In the genomic region with DNA sequence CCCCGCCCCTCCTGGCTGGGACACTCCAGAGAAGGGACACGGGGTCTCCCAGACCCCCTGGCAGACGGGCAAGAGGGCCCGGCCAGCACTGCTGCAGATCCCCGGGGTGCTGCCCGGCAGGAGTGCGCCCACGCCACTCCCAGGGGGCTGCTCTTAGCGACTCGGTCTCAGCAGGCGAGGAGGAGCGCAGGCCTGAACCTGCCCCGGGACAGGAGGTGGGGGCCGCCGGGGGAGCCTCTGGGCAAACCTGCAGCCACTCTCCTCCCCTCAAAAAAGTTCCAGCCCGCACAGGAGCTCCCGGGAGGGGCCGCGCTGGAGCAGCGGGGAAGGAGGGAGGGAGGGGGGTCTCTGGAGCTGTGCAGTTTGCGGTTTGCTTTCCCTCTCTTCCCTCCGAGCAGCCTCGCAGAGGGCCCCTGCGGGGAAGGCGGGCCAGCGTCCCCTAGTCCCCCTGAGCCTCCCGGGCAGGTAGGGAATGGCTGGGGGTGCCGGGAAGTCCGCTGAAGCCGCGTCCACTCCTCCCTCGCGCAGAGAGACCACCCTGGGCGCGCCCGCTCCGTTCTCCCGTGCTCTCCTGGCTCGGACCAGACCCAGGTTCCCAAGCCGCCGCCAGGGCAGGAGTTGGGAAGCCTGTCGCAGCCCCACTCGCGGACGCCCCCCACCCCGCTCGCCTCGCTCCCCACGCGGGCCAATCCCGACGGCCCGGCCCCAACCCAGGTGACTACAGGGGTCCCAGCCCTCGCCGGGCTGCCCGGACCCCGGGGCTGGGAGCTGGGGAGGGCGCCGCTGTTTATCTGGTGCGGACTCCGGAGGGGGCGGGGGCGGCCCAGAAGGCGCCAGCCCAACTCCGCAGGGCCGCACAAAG, we compare ENCODE assay signal across 8 cellular contexts. TPM values are rescaled to one million over a fixed set of nuclear protein-coding genes. Genes with fewer than 3 reads are reported as not detected.
DNase-seq lines count a peak whose midpoint lies in the region; ATAC-seq and TF ChIP-seq lines count a peak whose summit lies in the region.

No MANE protein-coding gene starts in this region.

- 0 out of 2 replicates have a peak, but pooled peaks have one; percentile 8 for TF ChIP-seq CTCF in A673 (conservative IDR thresholded peaks at IDR 0.05; ENCODE audit: low read depth, low read length)
- TF ChIP-seq CTCF in epithelial cell of esophagus (IDR thresholded peaks at IDR 0.05; ENCODE audit: insufficient read depth, low read depth, low read length, missing control alignments), result no peak

- H3K27me3 ChIP-seq in A673 (replicated peaks; ENCODE audit: insufficient read depth, low read depth, low read length, poor library complexity), result no peaks in the 10 kb centered on the region
- peaks cover 0 to 6% of the 10 kb centered on the region in 2 donors for H3K27me3 ChIP-seq in naive thymus-derived CD4-positive, alpha-beta T cell (ENCODE audit: control insufficient read depth in 2 of 2, insufficient read depth in 2 of 2, low read length in 2 of 2)

- no peak for TF ChIP-seq RAD21 in Ishikawa (IDR thresholded peaks at IDR 0.05; ENCODE audit: low read depth)

- H3K27ac Mint-ChIP-seq in naive thymus-derived CD4-positive, alpha-beta T cell, result no peak overlapping the region
- no peak overlapping the region for H3K27ac Mint-ChIP-seq in activated T-helper 1 cell treated with anti-CD3 and anti-CD28 coated beads, Interleukin-12 subunit alpha, Interleukin-12 subunit beta, Interleukin-2, Interleukin-4 antibody, amounts not matched to agents 30 ng/mL and 10 ng/mL and 1 ng/mL, durations not matched to agents 14 hours and 24 hours and 36 hours

- ATAC-seq in naive thymus-derived CD4-positive, alpha-beta T cell, result peak; percentile 8
- ATAC-seq in HG03045 (IDR thresholded peaks at IDR 0.05; ENCODE audit: unreplicated experiment), result no peak

- DNase-seq in A673 (ENCODE audit: low spot score) (peak; percentile 64), epithelial cell of esophagus (ENCODE audit: low read depth) (peak; percentile 66), KG1 (lab: John Stamatoyannopoulos, UW) (no peak)
- no peak for DNase-seq in naive thymus-derived CD4-positive, alpha-beta T cell
- DNase-seq in activated T-helper 1 cell treated with anti-CD3 and anti-CD28 coated beads, Interleukin-12 subunit alpha, Interleukin-12 subunit beta, Interleukin-2, Interleukin-4 antibody, amounts not matched to agents 30 ng/mL and 10 ng/mL and 1 ng/mL, durations not matched to agents 14 hours and 24 hours and 36 hours (ENCODE audit: low spot score), result no peak
- no peak for DNase-seq in stimulated activated naive CD4-positive, alpha-beta T cell (lab: John Stamatoyannopoulos, UW)

- POLR2A ChIA-PET in A673 (lab: Charles Lee; ENCODE audit: low non-redundant PET), result no interaction called here
- POLR2A ChIA-PET in naive thymus-derived CD4-positive, alpha-beta T cell (lab: Charles Lee), result no interaction called here

- BruUV-seq in A673 (replicated peaks; lab: Mats Ljungman, UMichigan), result no TSS peak

- peaks cover 0 to 7% (median 0%) of the 10 kb centered on the region in 5 donors for H3K36me3 Mint-ChIP-seq in naive thymus-derived CD4-positive, alpha-beta T cell
- H3K36me3 Mint-ChIP-seq in activated T-helper 1 cell treated with anti-CD3 and anti-CD28 coated beads, Interleukin-12 subunit alpha, Interleukin-12 subunit beta, Interleukin-2, Interleukin-4 antibody, amounts not matched to agents 30 ng/mL and 10 ng/mL and 1 ng/mL, durations not matched to agents 14 hours and 24 hours and 36 hours (ENCODE audit: low read depth), result no peaks in the 10 kb centered on the region

- peaks cover 83% of the 10 kb centered on the region for H3K4me1 ChIP-seq in A673 (ENCODE audit: insufficient read depth, low read length, poor library complexity, severe bottlenecking)
- peaks cover 9% of the 10 kb centered on the region in 2 donors for H3K4me1 ChIP-seq in naive thymus-derived CD4-positive, alpha-beta T cell (ENCODE audit: control insufficient read depth in 2 of 2, insufficient read depth in 2 of 2, low read length in 2 of 2)

- H3K4me3 Mint-ChIP-seq in naive thymus-derived CD4-positive, alpha-beta T cell, result peak overlapping the region in 3 of 10 donors; percentile 29 to 76 (median 49)
- no peak overlapping the region for H3K4me3 Mint-ChIP-seq in activated T-helper 1 cell treated with anti-CD3 and anti-CD28 coated beads, Interleukin-12 subunit alpha, Interleukin-12 subunit beta, Interleukin-2, Interleukin-4 antibody, amounts not matched to agents 30 ng/mL and 10 ng/mL and 1 ng/mL, durations not matched to agents 14 hours and 24 hours and 36 hours

- peaks cover 3 to 25% (median 10%) of the 10 kb centered on the region in 7 donors for H3K4me1 Mint-ChIP-seq in naive thymus-derived CD4-positive, alpha-beta T cell
- H3K4me1 Mint-ChIP-seq in activated T-helper 1 cell treated with anti-CD3 and anti-CD28 coated beads, Interleukin-12 subunit alpha, Interleukin-12 subunit beta, Interleukin-2, Interleukin-4 antibody, amounts not matched to agents 30 ng/mL and 10 ng/mL and 1 ng/mL, durations not matched to agents 14 hours and 24 hours and 36 hours (ENCODE audit: low read depth), result no peaks in the 10 kb centered on the region

- H3K9me3 ChIP-seq in A673 (ENCODE audit: low read depth, low read length, poor library complexity, severe bottlenecking), result no peaks in the 10 kb centered on the region
- H3K9me3 ChIP-seq in naive thymus-derived CD4-positive, alpha-beta T cell (ENCODE audit: control insufficient read depth in 2 of 3, low read length in 3 of 3), result no peaks in the 10 kb centered on the region

- intact Hi-C loops in A673 (cut with micrococcal nuclease; ENCODE audit: unreplicated experiment), result loop anchor here (5.0 kb wide), 1 partner anchor 84 kb away; no protein-coding TSS in a partner anchor
- intact Hi-C loops in naive thymus-derived CD4-positive, alpha-beta T cell (cut with micrococcal nuclease), result no loop called here
- intact Hi-C loops in activated T-helper 1 cell treated with anti-CD3 and anti-CD28 coated beads, Interleukin-12 subunit alpha, Interleukin-12 subunit beta, Interleukin-2, Interleukin-4 antibody, amounts not matched to agents 30 ng/mL and 10 ng/mL and 1 ng/mL, durations not matched to agents 14 hours and 24 hours and 36 hours (cut with micrococcal nuclease), result no loop called here

- TF ChIP-seq EP300 in Ishikawa (IDR thresholded peaks at IDR 0.05; ENCODE audit: borderline replicate concordance), result no peak

- H3K4me3 ChIP-seq in A673 (ENCODE audit: low read depth, low read length, poor library complexity, severe bottlenecking) (peak overlapping the region; percentile 96), epithelial cell of esophagus (ENCODE audit: low read length) (peak overlapping the region; percentile 39)
- H3K4me3 ChIP-seq in naive thymus-derived CD4-positive, alpha-beta T cell (ENCODE audit: low read length), result no peak overlapping the region

- peaks cover 16% of the 10 kb centered on the region for H3K36me3 ChIP-seq in A673 (ENCODE audit: insufficient read depth, low read length, poor library complexity, severe bottlenecking)
- H3K36me3 ChIP-seq in naive thymus-derived CD4-positive, alpha-beta T cell (ENCODE audit: control insufficient read depth in 2 of 3, insufficient read depth in 3 of 3, low read length in 3 of 3), result peaks cover 0 to 21% (median 0%) of the 10 kb centered on the region in 3 experiments

- CTCF ChIA-PET in A673 (lab: Charles Lee), result interaction anchor here (0.5 kb wide), 1 partner anchor 84 kb away, joined by 3 read pairs; no protein-coding TSS in a partner anchor
- CTCF ChIA-PET in naive thymus-derived CD4-positive, alpha-beta T cell (lab: Charles Lee), result no interaction called here

- peak overlapping the region; percentile 97 for H3K27ac ChIP-seq in A673 (ENCODE audit: low read depth, low read length, poor library complexity, severe bottlenecking)
- no peak overlapping the region for H3K27ac ChIP-seq in naive thymus-derived CD4-positive, alpha-beta T cell (ENCODE audit: low read depth, low read length)

- peaks cover 0 to 14% (median 4%) of the 10 kb centered on the region in 5 donors for H3K27me3 Mint-ChIP-seq in naive thymus-derived CD4-positive, alpha-beta T cell
- peaks cover 12% of the 10 kb centered on the region for H3K27me3 Mint-ChIP-seq in activated T-helper 1 cell treated with anti-CD3 and anti-CD28 coated beads, Interleukin-12 subunit alpha, Interleukin-12 subunit beta, Interleukin-2, Interleukin-4 antibody, amounts not matched to agents 30 ng/mL and 10 ng/mL and 1 ng/mL, durations not matched to agents 14 hours and 24 hours and 36 hours (ENCODE audit: insufficient read depth)

- no peaks in the 10 kb centered on the region for H3K9me3 Mint-ChIP-seq in naive thymus-derived CD4-positive, alpha-beta T cell
- H3K9me3 Mint-ChIP-seq in activated T-helper 1 cell treated with anti-CD3 and anti-CD28 coated beads, Interleukin-12 subunit alpha, Interleukin-12 subunit beta, Interleukin-2, Interleukin-4 antibody, amounts not matched to agents 30 ng/mL and 10 ng/mL and 1 ng/mL, durations not matched to agents 14 hours and 24 hours and 36 hours, result no peaks in the 10 kb centered on the region

TF ChIP-seq in Ishikawa, 13 proteins besides CTCF, POLR2A, EP300 and RAD21 (continues in another document):
- TF ChIP-seq ZBTB7A (IDR thresholded peaks at IDR 0.05; ENCODE audit: low read depth), result peak; percentile 91

RNA-seq across cellular contexts. Expression of a gene that starts 44.2 kb away (rescaled TPM):
- 19.5 and 22.7 TPM in 2 replicates for total RNA-seq in A673 (2021)
- 10 to 100 TPM in 1 of 5 experiments, 1 to 10 TPM in 4; 2.7 to 17.7 (median 8.2) TPM for total RNA-seq in naive thymus-derived CD4-positive, alpha-beta T cell
- polyA plus RNA-seq in naive thymus-derived CD4-positive, alpha-beta T cell, result under 1 TPM; 0.92 to 0.97 TPM
- 3.7 and 4.0 TPM in 2 replicates for total RNA-seq in activated T-helper 1 cell treated with anti-CD3 and anti-CD28 coated beads, Interleukin-12 subunit alpha, Interleukin-12 subunit beta, Interleukin-2, Interleukin-4 antibody, amounts not matched to agents 30 ng/mL and 10 ng/mL and 1 ng/mL, durations not matched to agents 14 hours and 24 hours and 36 hours

Comparison
In these comparisons a context has a peak if more than half of its experiments do, and no peak if none do; other contexts are left out.
1. DNase-seq: peak in A673 (single experiment) and epithelial cell of esophagus (single experiment); none in naive thymus-derived CD4-positive, alpha-beta T cell (0 of 9), activated T-helper 1 cell treated with anti-CD3 and anti-CD28 coated beads, Interleukin-12 subunit alpha, Interleukin-12 subunit beta, Interleukin-2, Interleukin-4 antibody, amounts not matched to agents 30 ng/mL and 10 ng/mL and 1 ng/mL, durations not matched to agents 14 hours and 24 hours and 36 hours (single experiment), stimulated activated naive CD4-positive, alpha-beta T cell (0 of 6) and KG1 (single experiment).